In the genomic region with DNA sequence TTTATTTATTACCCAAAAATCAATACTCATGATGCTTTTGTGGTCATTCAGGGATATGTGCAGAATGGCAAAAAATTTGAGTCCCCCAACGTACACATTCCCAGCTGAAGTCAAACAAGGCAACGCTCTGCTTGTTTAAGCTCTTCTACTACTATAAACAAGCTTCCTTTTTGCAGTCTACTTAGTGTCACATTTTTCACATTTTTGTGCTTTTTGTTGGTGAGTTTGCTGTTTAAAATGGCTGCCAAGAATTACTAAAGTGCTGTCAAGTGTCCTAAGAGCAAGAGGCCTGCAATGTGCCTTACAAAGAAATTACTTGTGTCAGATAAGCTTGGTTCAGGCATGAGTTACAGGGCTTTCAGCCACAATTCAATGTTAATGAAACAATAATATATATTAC, we compare ENCODE assay signal across 30 cellular contexts. TPM values are rescaled to one million over a fixed set of nuclear protein-coding genes. Genes with fewer than 3 reads are reported as not detected.
DNase-seq lines count a peak whose midpoint lies in the region; ATAC-seq and TF ChIP-seq lines count a peak whose summit lies in the region.
"Had no signal": no experiment of that assay in that cellular context is flagged by ENCODE, and none has a peak within 500 bp of the region (broad histone marks: within the 10 kb centered on the region; RNA-seq: fewer than 3 reads in every experiment).

No MANE protein-coding gene starts in this region.

- no peak overlapping the region for H2BK12ac ChIP-seq in neuronal stem cell (ENCODE audit: low read length)

- no peak overlapping the region for H2BK5ac ChIP-seq in neuronal stem cell (ENCODE audit: low read length)

- no peak overlapping the region for H3K4me2 ChIP-seq in neuronal stem cell (ENCODE audit: insufficient read depth, low read length, poor library complexity, severe bottlenecking)

- TF ChIP-seq CTCF in Caco-2 (IDR thresholded peaks at IDR 0.05; ENCODE audit: insufficient read depth in 1 of 2, low read depth in 1 of 2, low read length in 1 of 2, severe bottlenecking in 1 of 2, unreplicated experiment in 1 of 2) = no peak
- TF ChIP-seq CTCF in VCaP (conservative IDR thresholded peaks at IDR 0.05) = no peak
- no peak for TF ChIP-seq CTCF in type B pancreatic cell (conservative IDR thresholded peaks at IDR 0.05)

- H3K27me3 Mint-ChIP-seq in Caco-2 (ENCODE audit: insufficient read depth, unreplicated experiment) (no peaks in the 10 kb centered on the region), type B pancreatic cell (peaks cover 16% of the 10 kb centered on the region)
- peaks cover 34% of the 10 kb centered on the region for H3K27me3 Mint-ChIP-seq in stimulated activated memory B cell treated with anti-CD40 and anti-IgM and Interleukin-4, amounts not matched to agents 10 μg/mL and 1 μg/mL and 100 μg/mL, for 72 hours

- H3K27me3 ChIP-seq in Caco-2 (replicated peaks; ENCODE audit: control insufficient read depth, insufficient read depth, low read length) (no peaks in the 10 kb centered on the region), neuronal stem cell (ENCODE audit: control insufficient read depth in 3 of 3, insufficient read depth in 3 of 3, low read depth in 1 of 3, low read length in 3 of 3) (no peaks in the 10 kb centered on the region)

- H3K9me3 ChIP-seq in Caco-2 (peaks cover 4% of the 10 kb centered on the region; the same call in 1 of the 2 replicates), neuronal stem cell (replicated peaks in 1 of 2; ENCODE audit: control insufficient read depth in 2 of 2, insufficient read depth in 1 of 2, low read depth in 1 of 2, low read length in 2 of 2) (no peaks in the 10 kb centered on the region)
- H3K9me3 ChIP-seq: mucosa of descending colon, neutrophil, spleen had no signal

- POLR2A ChIA-PET in Caco-2 (lab: Charles Lee) = interaction anchor here (0.8 kb wide), 1 partner anchor 358 kb away, joined by 9 read pairs; no protein-coding TSS in a partner anchor

- no CpG with 5 or more reads among the region's 2 CpGs for WGBS in neuronal stem cell (ENCODE audit: extremely low coverage in 2 of 2, insufficient read length in 2 of 2, insufficient replicate concordance in 1 of 2), 2 donors

- H2AFZ ChIP-seq in neuronal stem cell (ENCODE audit: low read length) = peak overlapping the region; percentile 49

- no peak overlapping the region for H4K91ac ChIP-seq in neuronal stem cell (ENCODE audit: low read depth, low read length, poor library complexity)

- no peak overlapping the region for H4K8ac ChIP-seq in neuronal stem cell (ENCODE audit: low read depth, low read length)

- H3K36me3 Mint-ChIP-seq in Caco-2 (ENCODE audit: insufficient read depth, unreplicated experiment) (peaks cover 6% of the 10 kb centered on the region), type B pancreatic cell (no peaks in the 10 kb centered on the region)
- H3K36me3 Mint-ChIP-seq in stimulated activated memory B cell treated with anti-CD40 and anti-IgM and Interleukin-4, amounts not matched to agents 10 μg/mL and 1 μg/mL and 100 μg/mL, for 72 hours = no peaks in the 10 kb centered on the region
- H3K36me3 Mint-ChIP-seq: activated CD4-positive, alpha-beta memory T cell treated with anti-CD3 and anti-CD28 coated beads for 36 hours had no signal

- no peak overlapping the region for H2BK120ac ChIP-seq in neuronal stem cell (ENCODE audit: low read depth, low read length)

- no peaks in the 10 kb centered on the region for H3K79me1 ChIP-seq in neuronal stem cell (ENCODE audit: low read depth, low read length)

- peaks cover 27% of the 10 kb centered on the region for H3K4me1 ChIP-seq in Caco-2
- H3K4me1 ChIP-seq in neuronal stem cell (ENCODE audit: control insufficient read depth in 2 of 2, insufficient read depth in 1 of 2, low read depth in 1 of 2, low read length in 2 of 2) = peaks cover 9 to 14% of the 10 kb centered on the region in 2 donors
- H3K4me1 ChIP-seq: spleen had no signal

- H3K23ac ChIP-seq in neuronal stem cell (ENCODE audit: low read depth, low read length, poor library complexity) = no peak overlapping the region

- BruUV-seq in Caco-2 (replicated peaks; lab: Mats Ljungman, UMichigan) = no TSS peak

- H3K36me3 ChIP-seq in Caco-2 (ENCODE audit: control insufficient read depth, insufficient read depth, low read length) (no peaks in the 10 kb centered on the region), neuronal stem cell (replicated peaks in 1 of 2; ENCODE audit: control insufficient read depth in 2 of 2, insufficient read depth in 2 of 2, low read length in 2 of 2) (no peaks in the 10 kb centered on the region)
- H3K36me3 ChIP-seq: neutrophil, spleen had no signal

- H3K18ac ChIP-seq in neuronal stem cell (ENCODE audit: low read length) = no peak overlapping the region

- H3K4me1 Mint-ChIP-seq in Caco-2 (ENCODE audit: low read depth, unreplicated experiment) (peaks cover 29% of the 10 kb centered on the region), type B pancreatic cell (ENCODE audit: unreplicated experiment) (no peaks in the 10 kb centered on the region)
- no peaks in the 10 kb centered on the region for H3K4me1 Mint-ChIP-seq in stimulated activated memory B cell treated with anti-CD40 and anti-IgM and Interleukin-4, amounts not matched to agents 10 μg/mL and 1 μg/mL and 100 μg/mL, for 72 hours
- H3K4me1 Mint-ChIP-seq: activated B cell treated with CpG ODN at 0.5 μM for 24 hours had no signal

- H3K4me3 Mint-ChIP-seq in Caco-2 (ENCODE audit: unreplicated experiment) (peak overlapping the region; percentile 15), type B pancreatic cell (no peak overlapping the region)
- H3K4me3 Mint-ChIP-seq in stimulated activated memory B cell treated with anti-CD40 and anti-IgM and Interleukin-4, amounts not matched to agents 10 μg/mL and 1 μg/mL and 100 μg/mL, for 72 hours = no peak overlapping the region
- H3K4me3 Mint-ChIP-seq: activated B cell treated with CpG ODN at 0.5 μM for 24 hours; activated CD4-positive, alpha-beta memory T cell treated with anti-CD3 and anti-CD28 coated beads for 36 hours had no signal

- H3K4me3 ChIP-seq in Caco-2 (ENCODE audit: low read depth, low read length) (no peak overlapping the region), neuronal stem cell (ENCODE audit: low read length in 2 of 2) (no peak overlapping the region)
- H3K4me3 ChIP-seq: dorsolateral prefrontal cortex, mucosa of descending colon, SK-N-MC, spleen had no signal

- H3K9me3 Mint-ChIP-seq in Caco-2 (ENCODE audit: unreplicated experiment) (no peaks in the 10 kb centered on the region), type B pancreatic cell (peaks cover 4% of the 10 kb centered on the region)
- H3K9me3 Mint-ChIP-seq in stimulated activated memory B cell treated with anti-CD40 and anti-IgM and Interleukin-4, amounts not matched to agents 10 μg/mL and 1 μg/mL and 100 μg/mL, for 72 hours = peaks cover 4% of the 10 kb centered on the region
- H3K9me3 Mint-ChIP-seq: activated B cell treated with CpG ODN at 0.5 μM for 24 hours; activated CD4-positive, alpha-beta memory T cell treated with anti-CD3 and anti-CD28 coated beads for 36 hours had no signal

- ATAC-seq in stimulated activated memory B cell treated with anti-CD40 and anti-IgM and Interleukin-4, amounts not matched to agents 10 μg/mL and 1 μg/mL and 100 μg/mL, for 72 hours = no peak
- ATAC-seq in HG03469 (IDR thresholded peaks at IDR 0.05; ENCODE audit: unreplicated experiment) = no peak
- ATAC-seq: mucosa of descending colon had no signal

- no peak overlapping the region for H3K9ac ChIP-seq in neuronal stem cell (ENCODE audit: low read depth, low read length, poor library complexity)

- peak; percentile 62 to 66 for DNase-seq in Caco-2
- peak; percentile 6 for DNase-seq in iPS-NIHi7 (ENCODE audit: extremely low spot score)
- no peak for DNase-seq in neuronal stem cell (ENCODE audit: low spot score)
- DNase-seq in type B pancreatic cell (ENCODE audit: extremely low spot score, unreplicated experiment) = no peak
- no peak for DNase-seq in Kasumi-1 (lab: John Stamatoyannopoulos, UW)
- DNase-seq: activated B cell treated with CpG ODN at 0.5 μM for 24 hours; activated CD4-positive, alpha-beta memory T cell treated with anti-CD3 and anti-CD28 coated beads for 36 hours; activated T-cell treated with anti-CD3 and anti-CD28 coated beads for 4 hours; amygdala; caudate nucleus; DMS 273 treated with DMSO at 0.1 percent for 48 hours; dorsolateral prefrontal cortex; GF-D8; HCEC 1CT; kidney glomerular epithelial cell; mucosa of descending colon; NCI-H1092 treated with DMSO at 0.1 percent for 48 hours; NCI-H2081 treated with DMSO at 0.1 percent for 48 hours; RPMI8226; spleen; stimulated activated CD4-positive, alpha-beta T cell treated with anti-CD3 and anti-CD28 coated beads, Interleukin-4, amount 100 ng/mL, for 24 hours had no signal

- H3K14ac ChIP-seq in neuronal stem cell (ENCODE audit: low read length) = no peak overlapping the region

- H3K4ac ChIP-seq in neuronal stem cell (ENCODE audit: low read length) = no peak overlapping the region

- peak overlapping the region; percentile 37 for H3K27ac ChIP-seq in VCaP
- peak overlapping the region; percentile 70 for H3K27ac ChIP-seq in neuronal stem cell (replicated peaks; ENCODE audit: low read length)
- H3K27ac ChIP-seq: dorsolateral prefrontal cortex, neutrophil, SK-N-MC, spleen had no signal

- no peak overlapping the region for H2BK15ac ChIP-seq in neuronal stem cell (ENCODE audit: low read length)

- H3K27ac Mint-ChIP-seq in Caco-2 (ENCODE audit: unreplicated experiment) (peak overlapping the region; percentile 63), type B pancreatic cell (no peak overlapping the region)
- no peak overlapping the region for H3K27ac Mint-ChIP-seq in stimulated activated memory B cell treated with anti-CD40 and anti-IgM and Interleukin-4, amounts not matched to agents 10 μg/mL and 1 μg/mL and 100 μg/mL, for 72 hours
- H3K27ac Mint-ChIP-seq: activated B cell treated with CpG ODN at 0.5 μM for 24 hours; activated CD4-positive, alpha-beta memory T cell treated with anti-CD3 and anti-CD28 coated beads for 36 hours had no signal

- CTCF ChIA-PET in Caco-2 (lab: Charles Lee) = interaction anchor here (0.6 to 2.5 kb wide), 4 partner anchors 9 to 1406 kb away, joined by 3 to 25 read pairs (median 4); partner anchors contain the start of gene WFDC10A

- intact Hi-C loops in Caco-2 (cut with micrococcal nuclease; ENCODE audit: unreplicated experiment) = loop anchor here (2.0 kb wide), 1 partner anchor 30 kb away; the partner anchor contains the start of gene EPPIN

- no peak overlapping the region for H2AK5ac ChIP-seq in neuronal stem cell (ENCODE audit: low read depth, low read length)

RNA-seq across cellular contexts. Expression of gene WFDC8, which starts 2.1 kb away (rescaled TPM):
- total RNA-seq in Caco-2 (2022) = not detected in 2 replicates
- not detected for polyA plus RNA-seq in neuronal stem cell (2013, experiment 1 of 2)
- not detected for polyA plus RNA-seq in neuronal stem cell (2013, experiment 2 of 2)
- total RNA-seq in type B pancreatic cell (ENCODE audit: low replicate concordance) = not detected in 2 replicates
- total RNA-seq: A673; activated B cell treated with CpG ODN at 0.5 μM for 24 hours; activated CD4-positive, alpha-beta memory T cell treated with anti-CD3 and anti-CD28 coated beads for 36 hours; dorsolateral prefrontal cortex; frontal cortex; mucosa of descending colon; NCI-H460; spleen; urinary bladder had no signal
- polyA plus RNA-seq: spleen, urinary bladder had no signal

RNA-seq across cellular contexts. Expression of gene EPPIN, which starts 29.8 kb away (rescaled TPM):
- total RNA-seq in Caco-2 (2022) (not detected in 2 replicates), type B pancreatic cell (ENCODE audit: low replicate concordance) (0.24 TPM in 1 of 2 replicates, not detected in the other)
- polyA plus RNA-seq in neuronal stem cell (2013, experiment 1 of 2) = not detected
- polyA plus RNA-seq in neuronal stem cell (2013, experiment 2 of 2) = not detected
- total RNA-seq: A673; activated B cell treated with CpG ODN at 0.5 μM for 24 hours; activated CD4-positive, alpha-beta memory T cell treated with anti-CD3 and anti-CD28 coated beads for 36 hours; frontal cortex; mucosa of descending colon; NCI-H460; spleen; urinary bladder had no signal
- polyA plus RNA-seq: urinary bladder had no signal

RNA-seq across cellular contexts. Expression of gene WFDC6, which starts 37.7 kb away (rescaled TPM):
- total RNA-seq in Caco-2 (2022) (not detected in 2 replicates), type B pancreatic cell (ENCODE audit: low replicate concordance) (0.50 TPM in 1 of 2 replicates, not detected in the other)
- not detected for polyA plus RNA-seq in neuronal stem cell (2013, experiment 1 of 2)
- polyA plus RNA-seq in neuronal stem cell (2013, experiment 2 of 2) = not detected
- total RNA-seq: A673; activated B cell treated with CpG ODN at 0.5 μM for 24 hours; activated CD4-positive, alpha-beta memory T cell treated with anti-CD3 and anti-CD28 coated beads for 36 hours; dorsolateral prefrontal cortex; frontal cortex; mucosa of descending colon; spleen; urinary bladder had no signal
- polyA plus RNA-seq: spleen, urinary bladder had no signal

RNA-seq across cellular contexts. Expression of gene WFDC10A, which starts 52.5 kb away (rescaled TPM):
- total RNA-seq in Caco-2 (2022) (not detected in 2 replicates), type B pancreatic cell (ENCODE audit: low replicate concordance) (not detected in 2 replicates)
- not detected for polyA plus RNA-seq in neuronal stem cell (2013, experiment 1 of 2)
- not detected for polyA plus RNA-seq in neuronal stem cell (2013, experiment 2 of 2)
- total RNA-seq: A673; activated B cell treated with CpG ODN at 0.5 μM for 24 hours; activated CD4-positive, alpha-beta memory T cell treated with anti-CD3 and anti-CD28 coated beads for 36 hours; frontal cortex; mucosa of descending colon; NCI-H460; spleen; urinary bladder had no signal
- polyA plus RNA-seq: spleen, urinary bladder had no signal

RNA-seq across cellular contexts. Expression of gene WFDC9, which starts 54.1 kb away (rescaled TPM):
- total RNA-seq in Caco-2 (2022) = not detected in 2 replicates
- not detected for polyA plus RNA-seq in neuronal stem cell (2013, experiment 1 of 2)
- not detected for polyA plus RNA-seq in neuronal stem cell (2013, experiment 2 of 2)
- not detected in 2 replicates for total RNA-seq in type B pancreatic cell (ENCODE audit: low replicate concordance)
- total RNA-seq: A673; activated B cell treated with CpG ODN at 0.5 μM for 24 hours; activated CD4-positive, alpha-beta memory T cell treated with anti-CD3 and anti-CD28 coated beads for 36 hours; frontal cortex; mucosa of descending colon; NCI-H460; spleen; urinary bladder had no signal
- polyA plus RNA-seq: spleen, urinary bladder had no signal

Comparison
In these comparisons a context has a peak if more than half of its experiments do, and no peak if none do; other contexts are left out.
1. DNase-seq: peak in Caco-2 (2 of 2) and iPS-NIHi7 (single experiment); none in neuronal stem cell (single experiment), type B pancreatic cell (single experiment) and Kasumi-1 (0 of 2).